Comparison of ENCODE assay signal across 8 cellular contexts in the genomic region with DNA sequence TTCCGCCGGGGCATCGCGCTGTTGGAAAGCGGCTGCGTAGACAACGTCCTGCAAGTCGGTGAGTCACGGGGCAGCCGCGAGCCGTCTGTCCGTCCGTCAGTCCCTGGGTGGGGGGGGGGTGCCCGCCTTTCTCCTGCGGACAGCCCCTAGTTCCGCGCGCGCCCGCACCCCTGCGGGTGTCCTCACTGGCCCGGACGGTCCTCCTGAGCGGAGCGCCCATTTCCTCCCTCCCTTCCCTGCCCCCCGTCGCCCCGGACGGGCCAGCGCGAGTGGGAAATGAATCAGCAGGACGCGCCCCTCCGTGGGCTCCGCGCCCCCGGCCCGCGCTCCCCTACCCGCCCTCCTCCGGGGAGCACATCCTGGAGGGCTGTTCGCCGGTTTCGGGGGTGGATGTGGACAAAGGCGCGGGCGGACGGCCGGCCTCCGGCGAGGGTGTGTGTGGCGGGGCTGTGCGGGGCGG. TPM values are rescaled to one million over a fixed set of nuclear protein-coding genes. Genes with fewer than 3 reads are reported as not detected.
DNase-seq lines count a peak whose midpoint lies in the region; ATAC-seq, FAIRE-seq and TF ChIP-seq lines count a peak whose summit lies in the region.

No MANE protein-coding gene starts in this region.

- H3K4me3 ChIP-seq in cardiac fibroblast (replicated peaks in 1 of 2; ENCODE audit: low read depth in 2 of 2, low read length in 2 of 2) (peak overlapping the region; percentile 90 to 93), keratinocyte (ENCODE audit: control insufficient read depth in 2 of 3, extremely low read depth in 1 of 3, insufficient read depth in 2 of 3, low read depth in 1 of 3, low read length in 3 of 3) (peak overlapping the region; percentile 65 to 94 (median 90))

- ATAC-seq in HG02981 (IDR thresholded peaks at IDR 0.05; ENCODE audit: unreplicated experiment) (no peak), HG03342 (IDR thresholded peaks at IDR 0.05; ENCODE audit: unreplicated experiment) (no peak)

- peak overlapping the region; percentile 5 for H3K4me2 ChIP-seq in keratinocyte (ENCODE audit: control insufficient read depth, extremely low read depth, insufficient read depth, low read depth, low read length)

- H3K27me3 Mint-ChIP-seq in T-helper 1 cell treated with Interleukin-12 subunit alpha and Interleukin-12 subunit beta and Interleukin-4 antibody, amounts not matched to agents 30 μg/mL and 1 μg/mL, for 36 hours (ENCODE audit: low read depth) = peaks cover 42% of the 10 kb centered on the region

- no peaks in the 10 kb centered on the region for H3K9me3 Mint-ChIP-seq in T-helper 1 cell treated with Interleukin-12 subunit alpha and Interleukin-12 subunit beta and Interleukin-4 antibody, amounts not matched to agents 30 μg/mL and 1 μg/mL, for 36 hours

- H3K9me3 ChIP-seq in keratinocyte (ENCODE audit: control insufficient read depth, low read depth, low read length) = no peaks in the 10 kb centered on the region

- H3K36me3 ChIP-seq in keratinocyte (ENCODE audit: control insufficient read depth in 2 of 2, extremely low read depth in 1 of 2, insufficient read depth in 2 of 2, low read length in 2 of 2) = no peaks in the 10 kb centered on the region

- peaks cover 32% of the 10 kb centered on the region for H3K4me1 Mint-ChIP-seq in T-helper 1 cell treated with Interleukin-12 subunit alpha and Interleukin-12 subunit beta and Interleukin-4 antibody, amounts not matched to agents 30 μg/mL and 1 μg/mL, for 36 hours (ENCODE audit: low read depth)

- H3K4me1 ChIP-seq in keratinocyte (ENCODE audit: control insufficient read depth, extremely low read depth, insufficient read depth, low read length) = peaks cover 37% of the 10 kb centered on the region

- H3K79me2 ChIP-seq in keratinocyte (ENCODE audit: control insufficient read depth, insufficient read depth, low read length) = peaks cover 53% of the 10 kb centered on the region

- peak overlapping the region; percentile 45 for H3K4me3 Mint-ChIP-seq in T-helper 1 cell treated with Interleukin-12 subunit alpha and Interleukin-12 subunit beta and Interleukin-4 antibody, amounts not matched to agents 30 μg/mL and 1 μg/mL, for 36 hours

- peaks cover 9% of the 10 kb centered on the region for H4K20me1 ChIP-seq in keratinocyte (ENCODE audit: control insufficient read depth, extremely low read depth, insufficient read depth, low read length)

- H3K27me3 ChIP-seq in keratinocyte (ENCODE audit: control insufficient read depth, extremely low read depth, insufficient read depth, low read length) = no peaks in the 10 kb centered on the region

- no peak for FAIRE-seq in keratinocyte (lab: Jason Lieb, UNC)

- peak overlapping the region; percentile 60 for H3K27ac ChIP-seq in keratinocyte (ENCODE audit: control insufficient read depth, insufficient read depth, low read length)

- peak overlapping the region; percentile 85 for H3K9ac ChIP-seq in keratinocyte (ENCODE audit: control insufficient read depth, extremely low read depth, insufficient read depth, low read length)

- TF ChIP-seq CTCF in cardiac fibroblast (IDR thresholded peaks at IDR 0.05; ENCODE audit: low read depth, low read length) (no peak), keratinocyte (optimal IDR thresholded peaks at IDR 0.05 in 1 of 3, IDR thresholded peaks at IDR 0.05 in 1 of 3, conservative IDR thresholded peaks at IDR 0.05 in 1 of 3; ENCODE audit: extremely low read depth in 1 of 3, insufficient read depth in 2 of 3, low read length in 3 of 3) (no peak)

- dilution Hi-C loops in keratinocyte (cut with MboI; ENCODE audit: extremely low pct_ligation_motif_present, low sequenced_read_pairs) = no loop called here

- no peaks in the 10 kb centered on the region for H3K9me1 ChIP-seq in keratinocyte (ENCODE audit: control insufficient read depth, extremely low read depth, insufficient read depth, low read length)

- DNase-seq in NCI-H82 (lab: John Stamatoyannopoulos, UW) (peak; percentile 35), NCI-H82 treated with DMSO at 0.1 percent for 48 hours (lab: John Stamatoyannopoulos, UW; ENCODE audit: unreplicated experiment) (no peak), cardiac fibroblast (ENCODE audit: low read depth in 2 of 2) (peak; percentile 71 to 74), keratinocyte (ENCODE audit: low read depth, low spot score) (no peak)
- peak; percentile 48 for DNase-seq in stimulated activated CD4-positive, alpha-beta T cell treated with anti-CD3 and anti-CD28 coated beads, Interleukin-15, amount 100 ng/mL, for 24 hours

- H2AFZ ChIP-seq in keratinocyte (ENCODE audit: control insufficient read depth, low read length) = no peak overlapping the region

- peaks cover 13% of the 10 kb centered on the region for H3K36me3 Mint-ChIP-seq in T-helper 1 cell treated with Interleukin-12 subunit alpha and Interleukin-12 subunit beta and Interleukin-4 antibody, amounts not matched to agents 30 μg/mL and 1 μg/mL, for 36 hours (ENCODE audit: low read depth)

- no peak overlapping the region for H3K27ac Mint-ChIP-seq in T-helper 1 cell treated with Interleukin-12 subunit alpha and Interleukin-12 subunit beta and Interleukin-4 antibody, amounts not matched to agents 30 μg/mL and 1 μg/mL, for 36 hours

RNA-seq across cellular contexts. Expression of a gene that starts 0.9 kb away (rescaled TPM):
- 8.6 to 10.8 TPM (median 9.9 TPM) in 3 replicates for polyA plus RNA-seq in keratinocyte
- 4.0 TPM for polyA plus RNA-seq in keratinocyte (2011; ENCODE audit: low read depth)
- 3.8 and 5.9 TPM in 2 replicates for polyA plus RNA-seq in keratinocyte (2011; cell fraction: cytosol; rRNA removed)
- 22.8 TPM in 2 replicates for polyA plus RNA-seq in keratinocyte (2011; cell fraction: nucleus; rRNA removed)
- polyA plus RNA-seq in keratinocyte (2012; ENCODE audit: low replicate concordance) = 5.3 and 8.5 TPM in 2 replicates
- 13.6 to 25.3 TPM (median 22.6 TPM) in 3 replicates for polyA minus RNA-seq in keratinocyte
- 8.1 TPM for polyA minus RNA-seq in keratinocyte (2011; cell fraction: cytosol; rRNA and poly(A)+ RNA removed)
- polyA minus RNA-seq in keratinocyte (2011; cell fraction: nucleus; rRNA and poly(A)+ RNA removed) = 22.2 and 34.2 TPM in 2 replicates

Comparison
In these comparisons a context has a peak if more than half of its experiments do, and no peak if none do; other contexts are left out.
1. DNase-seq: peak in NCI-H82 (single experiment), cardiac fibroblast (2 of 2) and stimulated activated CD4-positive, alpha-beta T cell treated with anti-CD3 and anti-CD28 coated beads, Interleukin-15, amount 100 ng/mL, for 24 hours (single experiment); none in NCI-H82 treated with DMSO at 0.1 percent for 48 hours (single experiment) and keratinocyte (single experiment).